Comparison of ENCODE assay signal across 17 cellular contexts in the genomic region with DNA sequence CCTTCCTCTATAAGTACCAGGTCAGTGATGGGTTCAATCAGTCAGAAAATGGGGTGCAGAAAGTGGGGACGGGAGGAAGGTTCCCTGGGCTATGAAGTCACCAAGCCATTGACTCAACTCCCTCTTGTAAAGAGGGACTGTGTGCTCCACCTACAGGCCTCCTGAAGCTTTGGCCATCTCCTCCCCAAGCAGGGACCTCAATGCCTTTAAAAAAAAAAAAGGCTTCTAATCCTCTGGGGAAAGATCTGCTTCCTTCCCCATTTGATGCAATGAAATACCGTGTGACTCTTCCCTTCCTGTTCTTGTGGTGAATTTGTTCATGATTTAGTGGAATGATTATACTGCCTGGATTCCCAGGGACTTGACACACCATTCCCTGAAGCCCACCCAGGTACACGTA. TPM values are rescaled to one million over a fixed set of nuclear protein-coding genes. Genes with fewer than 3 reads are reported as not detected.
A peak's percentile ranks its signal among the peaks of the same experiment; 100 is the strongest.
DNase-seq lines count a peak whose midpoint lies in the region; FAIRE-seq and TF ChIP-seq lines count a peak whose summit lies in the region.
"Had no signal": no experiment of that assay in that cellular context is flagged by ENCODE, and none has a peak within 500 bp of the region (broad histone marks: within the 10 kb centered on the region; RNA-seq: fewer than 3 reads in every experiment).

No MANE protein-coding gene starts in this region.

- intact Hi-C loops in OCI-LY7 (cut with micrococcal nuclease; ENCODE audit: unreplicated experiment) = no loop called here
- intact Hi-C loops in activated CD4-positive, alpha-beta T cell treated with anti-CD3 and anti-CD28 coated beads, Interleukin-2, amount 10 ng/mL, durations not matched to agents 24 days and 14 days (cut with micrococcal nuclease) = no loop called here

- H3K23ac ChIP-seq in H1 (ENCODE audit: insufficient read length) = no peak overlapping the region

- H3K36me3 Mint-ChIP-seq in activated CD4-positive, alpha-beta T cell treated with anti-CD3 and anti-CD28 coated beads, Interleukin-2, amount 10 ng/mL, durations not matched to agents 24 days and 14 days (ENCODE audit: low read depth) = no peaks in the 10 kb centered on the region
- H3K36me3 Mint-ChIP-seq: activated naive CD8-positive, alpha-beta T cell had no signal

- BruUV-seq in OCI-LY7 (replicated peaks; lab: Mats Ljungman, UMichigan) = no TSS peak

- H4K20me1 ChIP-seq in OCI-LY7 (ENCODE audit: insufficient read depth, low read length) = no peaks in the 10 kb centered on the region
- no peaks in the 10 kb centered on the region for H4K20me1 ChIP-seq in H1 (replicated peaks in 1 of 2; ENCODE audit: control insufficient read depth in 1 of 2, insufficient read depth in 2 of 2, low read length in 2 of 2)

- no peak overlapping the region for H3K56ac ChIP-seq in H1 (replicated peaks; ENCODE audit: insufficient read length, low read depth, low read length)

- no peak overlapping the region for H3K14ac ChIP-seq in H1 (ENCODE audit: insufficient read length)

- H3K4me3 Mint-ChIP-seq in activated CD4-positive, alpha-beta T cell treated with anti-CD3 and anti-CD28 coated beads, Interleukin-2, amount 10 ng/mL, durations not matched to agents 24 days and 14 days = no peak overlapping the region
- H3K4me3 Mint-ChIP-seq: activated naive CD8-positive, alpha-beta T cell had no signal

- POLR2A ChIA-PET in OCI-LY7 (lab: Charles Lee) (no interaction called here), H1 (lab: Charles Lee; ENCODE audit: partially characterized antibody) (no interaction called here), RWPE1 (lab: Yijun Ruan, JAX; ENCODE audit: low non-redundant PET) (no interaction called here)

- DNase-seq in COLO829 (ENCODE audit: low spot score) (peak; percentile 39), HFF-Myc (ENCODE audit: extremely low read depth, low read depth) (no peak), OCI-LY7 (ENCODE audit: low spot score) (no peak), H1 (ENCODE audit: low read depth in 1 of 2, low spot score in 2 of 2) (no peak), RWPE1 (ENCODE audit: low spot score) (no peak), kidney glomerular epithelial cell (lab: John Stamatoyannopoulos, UW) (no peak), dedifferentiated amniotic fluid mesenchymal stem cell (ENCODE audit: extremely low spot score) (no peak)
- DNase-seq in activated CD4-positive, alpha-beta T cell treated with anti-CD3 and anti-CD28 coated beads, Interleukin-2, amount 10 ng/mL, durations not matched to agents 24 days and 14 days = no peak
- DNase-seq: C1 segment of cervical spinal cord, gastrocnemius medialis, left colon, NCI-H1105, T-helper 1 cell had no signal

- peaks cover 5% of the 10 kb centered on the region for H3K9me3 Mint-ChIP-seq in activated CD4-positive, alpha-beta T cell treated with anti-CD3 and anti-CD28 coated beads, Interleukin-2, amount 10 ng/mL, durations not matched to agents 24 days and 14 days

- no peak for TF ChIP-seq EP300 in H1 (IDR thresholded peaks at IDR 0.05; ENCODE audit: borderline replicate concordance in 1 of 2, low read depth in 2 of 2, low read length in 2 of 2)

- peak; percentile 44 to 48; a peak in 3 of 4 replicates for TF ChIP-seq RAD21 in H1 (IDR thresholded peaks at IDR 0.05 in 1 of 2, conservative IDR thresholded peaks at IDR 0.05 in 1 of 2; ENCODE audit: low read depth in 2 of 2, low read length in 2 of 2)

- H3K4me1 Mint-ChIP-seq in activated CD4-positive, alpha-beta T cell treated with anti-CD3 and anti-CD28 coated beads, Interleukin-2, amount 10 ng/mL, durations not matched to agents 24 days and 14 days = no peaks in the 10 kb centered on the region

- H3K27me3 ChIP-seq in H1 (replicated peaks in 1 of 4; ENCODE audit: control insufficient read depth in 3 of 4, extremely low read depth in 1 of 4, insufficient read depth in 3 of 4, low read length in 3 of 4) = no peaks in the 10 kb centered on the region
- H3K27me3 ChIP-seq: gastrocnemius medialis had no signal

- no peak for FAIRE-seq in H1 (lab: Jason Lieb, UNC)

- 64% methylated on average over 3 of the region's 3 CpGs; no CpG with 5 or more reads in 1 of the 2 experiments for WGBS in H1 (ENCODE audit: extremely low coverage in 1 of 2, insufficient coverage in 1 of 2, insufficient read length in 1 of 2, insufficient replicate concordance in 2 of 2, low coverage in 1 of 2, low lambda C conversion rate in 2 of 2, missing lambda C conversion rate in 1 of 2), 2 experiments

- CTCF ChIA-PET in OCI-LY7 (lab: Charles Lee; ENCODE audit: unreplicated experiment) = no interaction called here
- CTCF ChIA-PET in H1 (lab: Charles Lee; ENCODE audit: partially characterized antibody) = interaction anchor here (0.6 to 3.7 kb wide), 6 partner anchors 10 to 44 kb away, joined by 3 to 16 read pairs (median 4); no protein-coding TSS in a partner anchor
- CTCF ChIA-PET in RWPE1 (lab: Yijun Ruan, JAX) = interaction anchor here (0.5 to 0.9 kb wide), 4 partner anchors 10 to 176 kb away, joined by 3 to 6 read pairs (median 4); no protein-coding TSS in a partner anchor

- no peak overlapping the region for H3K4me2 ChIP-seq in OCI-LY7 (ENCODE audit: low read length)
- H3K4me2 ChIP-seq in H1 (ENCODE audit: insufficient read depth in 1 of 2, low read depth in 2 of 2, low read length in 2 of 2) = no peak overlapping the region

- H3K27ac Mint-ChIP-seq in activated CD4-positive, alpha-beta T cell treated with anti-CD3 and anti-CD28 coated beads, Interleukin-2, amount 10 ng/mL, durations not matched to agents 24 days and 14 days = no peak overlapping the region
- H3K27ac Mint-ChIP-seq: activated naive CD8-positive, alpha-beta T cell had no signal

- TF ChIP-seq POLR2A in H1 (IDR thresholded peaks at IDR 0.05; ENCODE audit: control extremely low read depth in 1 of 2, low read depth in 2 of 2, low read length in 2 of 2) = no peak

- H3K79me2 ChIP-seq in OCI-LY7 (ENCODE audit: insufficient read depth, low read depth, low read length) (no peaks in the 10 kb centered on the region), H1 (ENCODE audit: control insufficient read depth in 1 of 2, insufficient read depth in 2 of 2, low read length in 2 of 2) (no peaks in the 10 kb centered on the region)

- H3K4me3 ChIP-seq in HFF-Myc (replicated peaks; ENCODE audit: low read depth, low read length) (no peak overlapping the region), OCI-LY7 (ENCODE audit: low read depth, low read length, poor library complexity, severe bottlenecking) (no peak overlapping the region), H1 (ENCODE audit: extremely low read depth in 1 of 4, insufficient read depth in 2 of 4, low read depth in 3 of 4, low read length in 4 of 4) (no peak overlapping the region)
- H3K4me3 ChIP-seq: coronary artery, gastrocnemius medialis had no signal

- H2BK5ac ChIP-seq in H1 (ENCODE audit: low read depth, low read length) = no peak overlapping the region

- H4K91ac ChIP-seq in H1 (replicated peaks; ENCODE audit: insufficient read length, low read length) = no peak overlapping the region

- no peaks in the 10 kb centered on the region for H3K4me1 ChIP-seq in OCI-LY7 (ENCODE audit: insufficient read depth, low read length, poor library complexity, severe bottlenecking)
- no peaks in the 10 kb centered on the region for H3K4me1 ChIP-seq in H1 (replicated peaks in 1 of 4; ENCODE audit: control insufficient read depth in 3 of 4, insufficient read depth in 4 of 4, low read length in 3 of 4)

- H3K4ac ChIP-seq in H1 (replicated peaks; ENCODE audit: insufficient read length, low read depth, low read length) = no peak overlapping the region

- H3K9me3 ChIP-seq in OCI-LY7 (ENCODE audit: low read length) (no peaks in the 10 kb centered on the region), H1 (ENCODE audit: insufficient read depth in 2 of 2, low read depth in 1 of 2, low read length in 1 of 2) (no peaks in the 10 kb centered on the region)
- H3K9me3 ChIP-seq: gastrocnemius medialis, neutrophil had no signal

- H3K79me1 ChIP-seq in H1 (ENCODE audit: low read depth, low read length) = no peaks in the 10 kb centered on the region

- H2AFZ ChIP-seq in OCI-LY7 (ENCODE audit: low read length) (no peak overlapping the region), H1 (ENCODE audit: low read length) (0 out of 2 replicates have a peak overlapping the region, but pooled peaks have one; percentile 35)

- H3K18ac ChIP-seq in H1 (ENCODE audit: extremely low read depth, low read length) = no peak overlapping the region

- no peak overlapping the region for H2BK15ac ChIP-seq in H1 (ENCODE audit: low read length)

- H3K9ac ChIP-seq in H1 (replicated peaks in 1 of 4; ENCODE audit: extremely low read depth in 1 of 4, low read depth in 3 of 4, low read length in 3 of 4) = no peak overlapping the region

- H4K5ac ChIP-seq in H1 (ENCODE audit: insufficient read length, low read depth, low read length) = no peak overlapping the region

- peak; percentile 9 for TF ChIP-seq CTCF in HFF-Myc (IDR thresholded peaks at IDR 0.05; ENCODE audit: low read depth, low read length, missing control alignments)
- peak; percentile 52 for TF ChIP-seq CTCF in OCI-LY7 (conservative IDR thresholded peaks at IDR 0.05; ENCODE audit: low read length)
- TF ChIP-seq CTCF in H1 (IDR thresholded peaks at IDR 0.05; ENCODE audit: control extremely low read depth in 1 of 3, insufficient read depth in 1 of 3, low read depth in 1 of 3, low read length in 3 of 3) = peak in 2 of 3 experiments; percentile 26 to 49; a peak in 3 of 4 replicates
- TF ChIP-seq CTCF in RWPE1 (conservative IDR thresholded peaks at IDR 0.05; ENCODE audit: low read depth) = no peak

- H3K9me2 ChIP-seq in OCI-LY7 (ENCODE audit: insufficient read depth, low read length) = no peaks in the 10 kb centered on the region

- H2BK12ac ChIP-seq in H1 (ENCODE audit: low read depth, low read length) = no peak overlapping the region

- H3K23me2 ChIP-seq in H1 (ENCODE audit: low read depth, low read length) = no peaks in the 10 kb centered on the region; the same call in 1 of the 2 replicates

- H4K8ac ChIP-seq in H1 (ENCODE audit: extremely low read depth, insufficient read depth, low read length) = no peak overlapping the region

- H3K27me3 Mint-ChIP-seq in activated CD4-positive, alpha-beta T cell treated with anti-CD3 and anti-CD28 coated beads, Interleukin-2, amount 10 ng/mL, durations not matched to agents 24 days and 14 days = peaks cover 11% of the 10 kb centered on the region
- H3K27me3 Mint-ChIP-seq: activated naive CD8-positive, alpha-beta T cell had no signal

- H3K36me3 ChIP-seq in OCI-LY7 (ENCODE audit: insufficient read depth, low read length) (no peaks in the 10 kb centered on the region), H1 (ENCODE audit: control insufficient read depth in 2 of 4, insufficient read depth in 4 of 4, low read length in 3 of 4) (no peaks in the 10 kb centered on the region)
- H3K36me3 ChIP-seq: gastrocnemius medialis, neutrophil had no signal

- no peak overlapping the region for H2BK120ac ChIP-seq in H1 (replicated peaks; ENCODE audit: low read depth, low read length)

- no peak overlapping the region for H3K27ac ChIP-seq in OCI-LY7 (ENCODE audit: low read depth, low read length, poor library complexity, severe bottlenecking)
- no peak overlapping the region for H3K27ac ChIP-seq in H1 (ENCODE audit: low read depth, low read length)
- no peak overlapping the region for H3K27ac ChIP-seq in RWPE1
- H3K27ac ChIP-seq: coronary artery, gastrocnemius medialis, neutrophil had no signal

- no peak overlapping the region for H2AK5ac ChIP-seq in H1 (ENCODE audit: low read depth, low read length)

- no peak overlapping the region for H2BK20ac ChIP-seq in H1 (ENCODE audit: low read length)

RNA-seq across cellular contexts. Expression of a gene that starts 30.8 kb away (rescaled TPM):
- total RNA-seq in OCI-LY7 (2014; rRNA removed; shearing (Covaris generic)) = not detected in 2 replicates
- not detected in 2 replicates for total RNA-seq in OCI-LY7 (2022)
- total RNA-seq in H1 (2021; fragmentation: NEBNext Ultra II Directional; extraction: Animal tissue kit (Norgen Biotek cat#: 25700)) = not detected in 2 replicates
- 0.03 and 0.05 TPM in 2 replicates for polyA plus RNA-seq in H1 (2011; rRNA removed)
- polyA plus RNA-seq in H1 (2011; cell fraction: cytosol; rRNA removed) = 0.04 TPM
- polyA plus RNA-seq in H1 (2011; cell fraction: nucleus; rRNA removed) = 0.10 TPM
- polyA plus RNA-seq in H1 (2012, experiment 1 of 2) = 0.07 to 0.10 TPM in 2 of 4 replicates, not detected in the others
- polyA plus RNA-seq in H1 (2012, experiment 2 of 2) = not detected
- polyA plus RNA-seq in H1 (2013, experiment 1 of 2) = not detected
- 0.04 TPM for polyA plus RNA-seq in H1 (2013, experiment 2 of 2)
- polyA minus RNA-seq in H1 (2011; rRNA and poly(A)+ RNA removed) = 0.22 and 0.39 TPM in 2 replicates
- polyA minus RNA-seq in H1 (2011; cell fraction: cytosol; rRNA and poly(A)+ RNA removed) = not detected
- polyA minus RNA-seq in H1 (2011; cell fraction: nucleus; rRNA and poly(A)+ RNA removed) = 0.40 TPM
- total RNA-seq in activated CD4-positive, alpha-beta T cell treated with anti-CD3 and anti-CD28 coated beads, Interleukin-2, amount 10 ng/mL, durations not matched to agents 24 days and 14 days = 0.19 TPM in 1 of 2 replicates, not detected in the other
- total RNA-seq: gastrocnemius medialis, left colon had no signal

RNA-seq across cellular contexts. Expression of a gene that starts 39.2 kb away (rescaled TPM):
- not detected in 2 replicates for total RNA-seq in OCI-LY7 (2014; rRNA removed; shearing (Covaris generic))
- 0.28 and 0.29 TPM in 2 replicates for total RNA-seq in OCI-LY7 (2022)
- not detected in 2 replicates for total RNA-seq in H1 (2021; fragmentation: NEBNext Ultra II Directional; extraction: Animal tissue kit (Norgen Biotek cat#: 25700))
- polyA plus RNA-seq in H1 (2011; rRNA removed) = 0.08 and 0.25 TPM in 2 replicates
- polyA plus RNA-seq in H1 (2011; cell fraction: cytosol; rRNA removed) = 0.05 TPM
- polyA plus RNA-seq in H1 (2011; cell fraction: nucleus; rRNA removed) = 0.50 TPM
- polyA plus RNA-seq in H1 (2012, experiment 1 of 2) = 0.11 to 0.21 TPM (median 0.14 TPM) in 4 replicates
- not detected for polyA plus RNA-seq in H1 (2012, experiment 2 of 2)
- polyA plus RNA-seq in H1 (2013, experiment 1 of 2) = 0.16 TPM
- polyA plus RNA-seq in H1 (2013, experiment 2 of 2) = 0.07 TPM
- polyA minus RNA-seq in H1 (2011; rRNA and poly(A)+ RNA removed) = 0.07 and 0.13 TPM in 2 replicates
- polyA minus RNA-seq in H1 (2011; cell fraction: cytosol; rRNA and poly(A)+ RNA removed) = not detected
- polyA minus RNA-seq in H1 (2011; cell fraction: nucleus; rRNA and poly(A)+ RNA removed) = 0.20 TPM
- total RNA-seq in activated CD4-positive, alpha-beta T cell treated with anti-CD3 and anti-CD28 coated beads, Interleukin-2, amount 10 ng/mL, durations not matched to agents 24 days and 14 days = 0.07 TPM in 1 of 2 replicates, not detected in the other
- total RNA-seq: activated CD8-positive, alpha-beta memory T cell treated with anti-CD3 and anti-CD28 coated beads for 36 hours; gastrocnemius medialis; left colon had no signal
